10 cellular contexts compared by ENCODE assay signal in the genomic region with DNA sequence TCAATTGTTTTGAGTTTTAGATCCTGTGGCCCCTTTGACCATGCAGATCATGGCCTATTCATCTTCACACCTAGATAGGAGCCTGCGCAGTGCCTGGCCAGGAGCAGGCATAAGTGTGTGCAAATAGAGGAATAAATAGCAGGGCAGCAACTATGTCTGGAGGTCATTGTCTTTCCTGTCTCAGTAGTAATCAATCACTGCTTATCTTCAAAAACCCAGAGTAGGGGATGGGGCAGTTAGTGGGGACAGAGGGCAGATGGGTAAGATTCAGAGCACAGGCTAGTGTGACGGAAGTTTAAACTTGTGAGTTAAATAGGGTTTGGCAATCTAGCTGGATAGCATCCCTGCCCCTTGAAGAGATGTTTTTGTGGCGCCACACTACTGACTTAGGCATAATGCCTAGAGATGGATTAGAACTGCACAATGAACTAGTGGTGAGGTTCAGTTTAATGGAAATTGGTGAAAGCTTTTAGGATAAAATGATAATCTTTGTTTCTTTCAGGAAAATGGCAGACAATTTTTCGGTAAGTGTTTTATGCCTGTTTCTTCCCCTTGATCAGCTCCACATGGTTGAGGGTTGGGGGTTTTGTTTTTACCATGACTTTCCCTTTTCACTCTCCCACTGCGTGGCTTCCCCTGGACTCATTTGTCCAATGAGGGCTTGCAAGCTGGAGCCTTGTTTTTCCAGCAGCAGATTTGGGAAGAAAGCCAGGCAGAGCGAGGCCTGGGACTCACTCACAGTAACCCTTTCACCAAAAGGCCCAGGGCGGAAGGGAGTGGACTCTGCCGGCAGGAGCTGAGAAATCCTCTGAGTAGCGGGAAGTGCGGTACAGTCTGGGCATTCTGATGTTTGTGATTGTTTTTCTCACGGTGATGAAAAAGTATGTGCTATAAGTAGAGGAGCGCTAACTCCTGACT. TPM values are rescaled to one million over a fixed set of nuclear protein-coding genes. Genes with fewer than 3 reads are reported as not detected.
A peak's percentile ranks its signal among the peaks of the same experiment; 100 is the strongest.
DNase-seq lines count a peak whose midpoint lies in the region; FAIRE-seq and TF ChIP-seq lines count a peak whose summit lies in the region.
"Had no signal": no experiment of that assay in that cellular context is flagged by ENCODE, and none has a peak within 500 bp of the region (broad histone marks: within the 10 kb centered on the region; RNA-seq: fewer than 3 reads in every experiment).

No MANE protein-coding gene starts in this region.

- DNase-seq in RWPE1 (ENCODE audit: low spot score) (no peak), endothelial cell of umbilical vein (ENCODE audit: low read depth, low spot score) (peak; percentile 85), lung microvascular endothelial cell (ENCODE audit: low read depth in 2 of 2) (peak; percentile 55 to 91), substantia nigra (lab: John Stamatoyannopoulos, UW) (peak in 44 of 49 donors; percentile 5 to 80 (median 50)), SHP77 treated with DMSO at 0.1 percent for 48 hours (lab: John Stamatoyannopoulos, UW) (no peak), ACHN (no peak), NCI-H1105 treated with DMSO at 0.1 percent for 48 hours (lab: John Stamatoyannopoulos, UW) (no peak), SW480 (ENCODE audit: low spot score) (no peak)
- DNase-seq: immature natural killer cell had no signal

- no peaks in the 10 kb centered on the region for H4K20me1 ChIP-seq in endothelial cell of umbilical vein (replicated peaks; ENCODE audit: control insufficient read depth, extremely low read depth, insufficient read depth, low read length)

- H3K9me1 ChIP-seq in endothelial cell of umbilical vein (replicated peaks; ENCODE audit: control insufficient read depth, extremely low read depth, insufficient read depth, low read length), result no peaks in the 10 kb centered on the region

- dilution Hi-C loops in endothelial cell of umbilical vein (cut with MboI; ENCODE audit: extremely low pct_ligation_motif_present, low sequenced_read_pairs), result no loop called here

- peaks cover 13% of the 10 kb centered on the region for H3K4me1 ChIP-seq in endothelial cell of umbilical vein (ENCODE audit: control insufficient read depth, extremely low read depth, insufficient read depth, low read length)

- TF ChIP-seq CTCF in RWPE1 (conservative IDR thresholded peaks at IDR 0.05; ENCODE audit: low read depth), result no peak
- no peak for TF ChIP-seq CTCF in endothelial cell of umbilical vein (IDR thresholded peaks at IDR 0.05; ENCODE audit: extremely low read depth in 1 of 2, insufficient read depth in 1 of 2, low read depth in 1 of 2, low read length in 2 of 2)

- H3K27me3 ChIP-seq in endothelial cell of umbilical vein (ENCODE audit: control insufficient read depth in 2 of 2, insufficient read depth in 2 of 2, low read length in 2 of 2), result no peaks in the 10 kb centered on the region

- peak overlapping the region; percentile 26 for H3K4me2 ChIP-seq in endothelial cell of umbilical vein (ENCODE audit: insufficient read depth, low read length)

- H3K27ac ChIP-seq in RWPE1 (0 out of 2 replicates have a peak overlapping the region, but pooled peaks have one; percentile 35), endothelial cell of umbilical vein (ENCODE audit: insufficient read depth, low read depth, low read length) (peak overlapping the region; percentile 37), substantia nigra (ENCODE audit: low read depth, low read length, poor library complexity, severe bottlenecking) (peak overlapping the region; percentile 46)

- H3K9ac ChIP-seq in endothelial cell of umbilical vein (replicated peaks; ENCODE audit: extremely low read depth, insufficient read depth, low read length), result no peak overlapping the region

- no TSS peak for BruUV-seq in endothelial cell of umbilical vein (replicated peaks; lab: Mats Ljungman, UMichigan)

- peaks cover 4 to 14% of the 10 kb centered on the region in 2 experiments for H3K36me3 ChIP-seq in endothelial cell of umbilical vein (ENCODE audit: control insufficient read depth in 2 of 2, extremely low read depth in 1 of 2, insufficient read depth in 2 of 2, low read length in 2 of 2)

- H3K4me3 ChIP-seq in endothelial cell of umbilical vein (replicated peaks in 1 of 3; ENCODE audit: insufficient read depth in 1 of 3, low read depth in 1 of 3, low read length in 3 of 3), result no peak overlapping the region

- POLR2A ChIA-PET in RWPE1 (lab: Yijun Ruan, JAX; ENCODE audit: low non-redundant PET) (no interaction called here), endothelial cell of umbilical vein (lab: Charles Lee) (interaction anchor here (0.8 to 0.9 kb wide), 2 partner anchors 8 to 29 kb away, joined by 3 read pairs; a partner anchor contains a TSS)

- FAIRE-seq in endothelial cell of umbilical vein (lab: Jason Lieb, UNC), result peak; percentile 75
- FAIRE-seq: H1 had no signal

- peak overlapping the region; percentile 39 for H2AFZ ChIP-seq in endothelial cell of umbilical vein (ENCODE audit: low read depth, low read length)

- TF ChIP-seq POLR2A in endothelial cell of umbilical vein (IDR thresholded peaks at IDR 0.05; ENCODE audit: low read depth, low read length), result no peak

- H3K9me3 ChIP-seq in endothelial cell of umbilical vein (replicated peaks; ENCODE audit: control insufficient read depth, insufficient read depth, low read length), result no peaks in the 10 kb centered on the region

- CTCF ChIA-PET in RWPE1 (lab: Yijun Ruan, JAX) (interaction anchor here (1.2 kb wide), 1 partner anchor 86 kb away, joined by 5 read pairs; a partner anchor contains a TSS), endothelial cell of umbilical vein (lab: Charles Lee) (interaction anchor here (0.8 to 3.8 kb wide), 12 partner anchors 9 to 71 kb away, joined by 3 to 34 read pairs (median 4); a partner anchor contains a TSS)

- peaks cover 2% of the 10 kb centered on the region for H3K79me2 ChIP-seq in endothelial cell of umbilical vein (ENCODE audit: control insufficient read depth, insufficient read depth, low read length)

- intact Hi-C loops in endothelial cell of umbilical vein (cut with micrococcal nuclease), result no loop called here

- in situ Hi-C loops in ACHN (cut with HindIII; ENCODE audit: low pct_ligation_motif_present, low pct_unique_long_range_greater_than_20kb, low sequenced_read_pairs), result no loop called here

TF ChIP-seq in endothelial cell of umbilical vein, 7 proteins besides CTCF, POLR2A, EP300 and RAD21:
- TF ChIP-seq POLR2AphosphoS5 (IDR thresholded peaks at IDR 0.05; ENCODE audit: insufficient read depth, low read depth, low read length) (no peak), FOS (IDR thresholded peaks at IDR 0.05; ENCODE audit: borderline replicate concordance, insufficient read depth, low read length) (no peak), JUN (IDR thresholded peaks at IDR 0.05; ENCODE audit: borderline replicate concordance, insufficient read depth, insufficient read length, low read depth) (no peak), GATA2 (IDR thresholded peaks at IDR 0.05; ENCODE audit: insufficient read depth, insufficient read length, low read depth, low read length) (no peak), EZH2 (IDR thresholded peaks at IDR 0.05; ENCODE audit: borderline replicate concordance, low read depth, low read length, severe bottlenecking) (no peak), MYC (IDR thresholded peaks at IDR 0.05; ENCODE audit: low read depth, low read length) (no peak)
- TF ChIP-seq, protein P1, sequence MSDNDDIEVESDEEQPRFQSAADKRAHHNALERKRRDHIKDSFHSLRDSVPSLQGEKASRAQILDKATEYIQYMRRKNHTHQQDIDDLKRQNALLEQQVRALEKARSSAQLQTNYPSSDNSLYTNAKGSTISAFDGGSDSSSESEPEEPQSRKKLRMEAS (IDR thresholded peaks at IDR 0.05; ENCODE audit: insufficient read depth, insufficient read length), result no peak

RNA-seq across cellular contexts. Expression of a gene that starts 8.1 kb away (rescaled TPM):
- total RNA-seq in endothelial cell of umbilical vein (27.8 and 33.8 TPM in 2 replicates), lung microvascular endothelial cell (60.6 and 96.8 TPM in 2 replicates)
- polyA plus RNA-seq in endothelial cell of umbilical vein, result 55.1 and 68.1 TPM in 2 replicates
- 20.6 and 31.7 TPM in 2 replicates for polyA plus RNA-seq in endothelial cell of umbilical vein (2011; cell fraction: cytosol; rRNA removed)
- 13.9 and 16.4 TPM in 2 replicates for polyA plus RNA-seq in endothelial cell of umbilical vein (2011; cell fraction: nucleus; rRNA removed)
- polyA plus RNA-seq in endothelial cell of umbilical vein (2012), result 49.4 and 57.6 TPM in 2 replicates
- polyA minus RNA-seq in endothelial cell of umbilical vein, result 19.6 and 23.3 TPM in 2 replicates
- polyA minus RNA-seq in endothelial cell of umbilical vein (2011; cell fraction: cytosol; rRNA and poly(A)+ RNA removed), result 99.8 TPM
- 4.0 and 5.2 TPM in 2 replicates for polyA minus RNA-seq in endothelial cell of umbilical vein (2011; cell fraction: nucleus; rRNA and poly(A)+ RNA removed)

RNA-seq across cellular contexts. Expression of a gene that starts 54.3 kb away (rescaled TPM):
- total RNA-seq in endothelial cell of umbilical vein, result 83.2 and 83.5 TPM in 2 replicates
- polyA plus RNA-seq in endothelial cell of umbilical vein, result 5.4 and 8.3 TPM in 2 replicates
- polyA plus RNA-seq in endothelial cell of umbilical vein (2011; cell fraction: cytosol; rRNA removed), result 21.5 and 23.3 TPM in 2 replicates
- polyA plus RNA-seq in endothelial cell of umbilical vein (2011; cell fraction: nucleus; rRNA removed), result 33.0 and 53.3 TPM in 2 replicates
- 20.7 and 68.5 TPM in 2 replicates for polyA plus RNA-seq in endothelial cell of umbilical vein (2012)
- polyA minus RNA-seq in endothelial cell of umbilical vein, result 7.4 and 7.7 TPM in 2 replicates
- 17.9 TPM for polyA minus RNA-seq in endothelial cell of umbilical vein (2011; cell fraction: cytosol; rRNA and poly(A)+ RNA removed)
- 13.3 and 24.6 TPM in 2 replicates for polyA minus RNA-seq in endothelial cell of umbilical vein (2011; cell fraction: nucleus; rRNA and poly(A)+ RNA removed)
- total RNA-seq in lung microvascular endothelial cell, result 3.6 and 18.3 TPM in 2 replicates

Comparison
In these comparisons a context has a peak if more than half of its experiments do, and no peak if none do; other contexts are left out.
1. DNase-seq: peak in endothelial cell of umbilical vein (single experiment), lung microvascular endothelial cell (2 of 2) and substantia nigra (44 of 49); none in RWPE1 (single experiment), SHP77 treated with DMSO at 0.1 percent for 48 hours (single experiment), ACHN (single experiment), NCI-H1105 treated with DMSO at 0.1 percent for 48 hours (single experiment) and SW480 (single experiment).
2. Peak in every context shown above with its lines, with median percentiles within 50 percentile points of each other: H3K27ac ChIP-seq.